Comparison of ENCODE assay signal across 8 cellular contexts in the genomic region with DNA sequence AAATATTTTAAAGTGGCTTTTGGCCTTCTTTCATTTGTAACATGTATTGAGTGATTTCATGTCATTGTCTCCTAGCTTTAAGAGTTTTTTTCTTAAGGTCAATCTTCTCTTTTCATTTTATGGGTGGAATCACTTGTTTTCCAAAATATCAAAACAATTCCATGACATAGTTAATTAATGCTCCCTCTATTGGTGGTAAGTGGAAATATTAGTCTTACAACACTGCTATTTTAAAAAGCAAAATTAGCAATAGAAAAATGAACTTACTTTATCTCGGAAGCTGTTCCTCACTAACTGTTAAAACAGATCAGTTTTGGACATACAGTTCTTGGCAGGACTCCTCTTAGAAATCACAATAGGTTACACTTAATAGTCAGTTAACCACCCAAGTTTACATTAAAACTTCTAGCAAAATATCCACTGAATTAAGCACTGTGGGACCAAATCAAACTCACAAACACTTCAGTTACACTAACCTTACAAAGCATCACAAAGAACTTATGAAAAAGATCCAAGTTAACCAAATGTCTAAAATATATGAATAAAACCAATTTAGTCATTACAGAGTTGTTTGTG. TPM values are rescaled to one million over a fixed set of nuclear protein-coding genes. Genes with fewer than 3 reads are reported as not detected.
A peak's percentile ranks its signal among the peaks of the same experiment; 100 is the strongest.
DNase-seq lines count a peak whose midpoint lies in the region; ATAC-seq, FAIRE-seq and TF ChIP-seq lines count a peak whose summit lies in the region.

No MANE protein-coding gene starts in this region.

- no peak overlapping the region for H2AFZ ChIP-seq in mammary epithelial cell (ENCODE audit: low read depth, low read length)

- no peaks in the 10 kb centered on the region for H3K4me1 Mint-ChIP-seq in nephron
- peaks cover 24 to 62% of the 10 kb centered on the region in 2 donors for H3K4me1 Mint-ChIP-seq in effector memory CD8-positive, alpha-beta T cell (ENCODE audit: low read depth in 2 of 2)

- 53% methylated on average over 1 of the region's 1 CpG for WGBS in mammary epithelial cell (ENCODE audit: low coverage, missing lambda C conversion rate)

- no peak overlapping the region for H3K4me2 ChIP-seq in mammary epithelial cell (ENCODE audit: insufficient read depth, low read depth, low read length)

- in situ Hi-C loops in mammary epithelial cell (cut with MboI; ENCODE audit: low sequenced_read_pairs in 2 of 2), result no loop called here

- no peak for ATAC-seq in effector memory CD8-positive, alpha-beta T cell (replicated peaks)

- H3K4me1 ChIP-seq in mammary epithelial cell (ENCODE audit: insufficient read depth, low read length), result no peaks in the 10 kb centered on the region

- no peak overlapping the region for H3K4me3 Mint-ChIP-seq in nephron
- H3K4me3 Mint-ChIP-seq in effector memory CD8-positive, alpha-beta T cell, result peak overlapping the region in 1 of 2 donors; percentile 13

- DNase-seq in D721Med (ENCODE audit: insufficient read length, low spot score), result no peak
- DNase-seq in HL-60 (ENCODE audit: low read depth in 1 of 2, low spot score in 1 of 2), result no peak
- no peak for DNase-seq in mammary epithelial cell
- no peak for DNase-seq in effector memory CD8-positive, alpha-beta T cell
- DNase-seq in GDM1 (lab: John Stamatoyannopoulos, UW), result no peak
- DNase-seq in urothelium cell line (ENCODE audit: low spot score), result no peak
- DNase-seq in mucosa of gallbladder (ENCODE audit: low spot score), result no peak

- intact Hi-C loops in mammary epithelial cell (cut with micrococcal nuclease), result loop anchor here (5.0 kb wide), 1 partner anchor 184 kb away; no protein-coding TSS in a partner anchor

- CTCF ChIA-PET in mammary epithelial cell (lab: Charles Lee; ENCODE audit: low non-redundant PET), result no interaction called here

- peaks cover 28% of the 10 kb centered on the region for H3K36me3 Mint-ChIP-seq in nephron (ENCODE audit: low read depth)
- peaks cover 8% of the 10 kb centered on the region for H3K36me3 Mint-ChIP-seq in effector memory CD8-positive, alpha-beta T cell (ENCODE audit: insufficient read depth)

- H3K36me3 ChIP-seq in mammary epithelial cell (ENCODE audit: insufficient read depth, low read length), result no peaks in the 10 kb centered on the region

- BruUV-seq in mammary epithelial cell (replicated peaks; lab: Mats Ljungman, UMichigan), result no TSS peak

- no peak overlapping the region for H3K27ac ChIP-seq in HL-60 (replicated peaks)
- H3K27ac ChIP-seq in mammary epithelial cell (ENCODE audit: insufficient read depth, low read depth, low read length), result no peak overlapping the region

- no peaks in the 10 kb centered on the region for H3K79me2 ChIP-seq in mammary epithelial cell (ENCODE audit: insufficient read depth, low read length)

- no peak overlapping the region for H3K27ac Mint-ChIP-seq in nephron
- H3K27ac Mint-ChIP-seq in effector memory CD8-positive, alpha-beta T cell, result peak overlapping the region in 1 of 2 donors; percentile 86

- no peak overlapping the region for H3K9ac ChIP-seq in mammary epithelial cell (ENCODE audit: insufficient read depth, low read length)

- no peak overlapping the region for H3K4me3 ChIP-seq in HL-60 (replicated peaks; ENCODE audit: insufficient read depth, low read length)
- no peak overlapping the region for H3K4me3 ChIP-seq in mammary epithelial cell (replicated peaks in 1 of 3; ENCODE audit: insufficient read depth in 1 of 3, low read depth in 2 of 3, low read length in 3 of 3)

- H3K9me3 Mint-ChIP-seq in nephron, result no peaks in the 10 kb centered on the region
- H3K9me3 Mint-ChIP-seq in effector memory CD8-positive, alpha-beta T cell, result peaks cover 0 to 2% of the 10 kb centered on the region in 2 donors

- FAIRE-seq in D721Med (lab: Jason Lieb, UNC), result no peak
- FAIRE-seq in urothelium cell line (lab: Jason Lieb, UNC), result no peak

- dilution Hi-C loops in mammary epithelial cell (cut with HindIII; ENCODE audit: low sequenced_read_pairs), result no loop called here

- H3K9me3 ChIP-seq in mammary epithelial cell (replicated peaks; ENCODE audit: insufficient read depth, low read length), result no peaks in the 10 kb centered on the region

- H4K20me1 ChIP-seq in mammary epithelial cell (ENCODE audit: insufficient read depth, low read length), result no peaks in the 10 kb centered on the region

- TF ChIP-seq CTCF in D721Med (IDR thresholded peaks at IDR 0.05; ENCODE audit: insufficient read depth, missing control alignments) (peak; percentile 33), HL-60 (IDR thresholded peaks at IDR 0.05; ENCODE audit: insufficient read depth, low read length) (peak; percentile 33), mammary epithelial cell (conservative IDR thresholded peaks at IDR 0.05 in 1 of 2, IDR thresholded peaks at IDR 0.05 in 1 of 2; ENCODE audit: extremely low read depth in 1 of 2, insufficient read depth in 1 of 2, low read depth in 1 of 2, low read length in 2 of 2) (peak; percentile 47 to 50), nephron (IDR thresholded peaks at IDR 0.05; ENCODE audit: unreplicated experiment in 3 of 3) (peak; percentile 32 to 51 (median 49))

- no peaks in the 10 kb centered on the region for H3K27me3 Mint-ChIP-seq in nephron (ENCODE audit: low read depth)
- no peaks in the 10 kb centered on the region for H3K27me3 Mint-ChIP-seq in effector memory CD8-positive, alpha-beta T cell

- no peaks in the 10 kb centered on the region for H3K27me3 ChIP-seq in HL-60 (ENCODE audit: insufficient read depth, poor library complexity, severe bottlenecking)
- no peaks in the 10 kb centered on the region for H3K27me3 ChIP-seq in mammary epithelial cell (ENCODE audit: insufficient read depth, low read length)

RNA-seq across cellular contexts. Expression of a gene that starts 42.4 kb away (rescaled TPM):
- not detected for total RNA-seq in mammary epithelial cell
- not detected for polyA plus RNA-seq in mammary epithelial cell
- polyA minus RNA-seq in mammary epithelial cell, result not detected
- 0.40 TPM for total RNA-seq in mucosa of gallbladder
